ENCODE assay signal across 8 cellular contexts in genomic region chr7:157228864-157229422, GRCh38.
DNase-seq lines count a peak whose midpoint lies in the region; ATAC-seq and TF ChIP-seq lines count a peak whose summit lies in the region.

No MANE protein-coding gene starts in this region.

- peaks cover 11% of the 10 kb centered on the region for H3K36me3 ChIP-seq in H7 (replicated peaks; ENCODE audit: control insufficient read depth, insufficient read depth, low read length)
- peaks cover 4% of the 10 kb centered on the region; the same call in 1 of the 2 replicates for H3K36me3 ChIP-seq in iPS DF 6.9 (ENCODE audit: control insufficient read depth, insufficient read depth, low read length)

- 0 out of 2 replicates have a peak overlapping the region, but pooled peaks have one; percentile 0 for H3K27ac ChIP-seq in VCaP
- H3K27ac ChIP-seq in iPS DF 6.9 (ENCODE audit: low read length), result no peak overlapping the region

- DNase-seq in D341Med (ENCODE audit: low spot score), result peak; percentile 78
- DNase-seq in H7, result peak; percentile 58
- peak; percentile 22 for DNase-seq in iPS DF 6.9 (ENCODE audit: low read depth, low spot score)
- no peak for DNase-seq in HPDE6-E6E7 (ENCODE audit: extremely low spot score)
- DNase-seq in stimulated activated naive CD8-positive, alpha-beta T cell treated with anti-CD3 and anti-CD28 coated beads, Interleukin-15, Interleukin-2, amounts not matched to agents 100 U/mL and 50 U/mL, for 24 hours, result no peak

- H3K9me3 ChIP-seq in iPS DF 6.9 (ENCODE audit: control insufficient read depth, insufficient read depth, low read length), result no peaks in the 10 kb centered on the region

- no CpG with 5 or more reads among the region's 8 CpGs for WGBS in iPS DF 6.9 (ENCODE audit: insufficient coverage, insufficient read length)

- H3K4me3 ChIP-seq in H7 (ENCODE audit: insufficient read depth, low read depth, low read length), result no peak overlapping the region
- no peak overlapping the region for H3K4me3 ChIP-seq in iPS DF 6.9 (ENCODE audit: low read length)

- ATAC-seq in HG03565 (IDR thresholded peaks at IDR 0.05; ENCODE audit: unreplicated experiment), result no peak
- no peak for ATAC-seq in stimulated activated naive CD8-positive, alpha-beta T cell treated with anti-CD3 and anti-CD28 coated beads, Interleukin-15, Interleukin-2, amounts not matched to agents 100 U/mL and 50 U/mL, for 24 hours
- ATAC-seq in GM21381 (IDR thresholded peaks at IDR 0.05; ENCODE audit: unreplicated experiment), result no peak

- peak; percentile 84 for TF ChIP-seq CTCF in VCaP (conservative IDR thresholded peaks at IDR 0.05)

- H3K4me1 ChIP-seq in iPS DF 6.9 (ENCODE audit: control insufficient read depth, insufficient read depth, low read length), result no peaks in the 10 kb centered on the region

- H3K27me3 ChIP-seq in H7 (ENCODE audit: control insufficient read depth, insufficient read depth, low read length), result no peaks in the 10 kb centered on the region
- H3K27me3 ChIP-seq in iPS DF 6.9 (ENCODE audit: control insufficient read depth, insufficient read depth, low read length), result no peaks in the 10 kb centered on the region

Comparison
In these comparisons a context has a peak if more than half of its experiments do, and no peak if none do; other contexts are left out.
1. DNase-seq: peak in D341Med (single experiment), H7 (single experiment) and iPS DF 6.9 (single experiment); none in HPDE6-E6E7 (single experiment) and stimulated activated naive CD8-positive, alpha-beta T cell treated with anti-CD3 and anti-CD28 coated beads, Interleukin-15, Interleukin-2, amounts not matched to agents 100 U/mL and 50 U/mL, for 24 hours (single experiment).